Comparison of ENCODE assay signal across 16 cellular contexts in genomic region chr10:76285012-76285411, GRCh38.
DNase-seq lines count a peak whose midpoint lies in the region; FAIRE-seq and TF ChIP-seq lines count a peak whose summit lies in the region.
"Had no signal": no experiment of that assay in that cellular context is flagged by ENCODE, and none has a peak within 500 bp of the region (broad histone marks: within the 10 kb centered on the region; RNA-seq: fewer than 3 reads in every experiment).

No MANE protein-coding gene starts in this region.

- no TSS peak for BruUV-seq in mammary epithelial cell (replicated peaks; lab: Mats Ljungman, UMichigan)

- H4K20me1 ChIP-seq in mammary epithelial cell (ENCODE audit: insufficient read depth, low read length) (no peaks in the 10 kb centered on the region), keratinocyte (ENCODE audit: control insufficient read depth, extremely low read depth, insufficient read depth, low read length) (no peaks in the 10 kb centered on the region)

- H3K4me3 ChIP-seq in AG04450 (ENCODE audit: low read depth, low read length), result no peak overlapping the region
- no peak overlapping the region for H3K4me3 ChIP-seq in mammary epithelial cell (replicated peaks in 1 of 3; ENCODE audit: insufficient read depth in 1 of 3, low read depth in 2 of 3, low read length in 3 of 3)
- H3K4me3 ChIP-seq in keratinocyte (ENCODE audit: control insufficient read depth in 2 of 3, extremely low read depth in 1 of 3, insufficient read depth in 2 of 3, low read depth in 1 of 3, low read length in 3 of 3), result no peak overlapping the region
- H3K4me3 ChIP-seq in effector memory CD4-positive, alpha-beta T cell (ENCODE audit: insufficient read depth, low read depth, low read length, poor library complexity, severe bottlenecking), result no peak overlapping the region
- H3K4me3 ChIP-seq in stomach, result no peak overlapping the region
- H3K4me3 ChIP-seq: smooth muscle cell had no signal

- no peak for TF ChIP-seq EP300 in stomach (IDR thresholded peaks at IDR 0.05)

- H3K9me3 ChIP-seq in AG04450 (ENCODE audit: control insufficient read depth, insufficient read depth, low read length) (0 out of 2 replicates have a peak, but pooled peaks cover 3% of the 10 kb centered on the region), mammary epithelial cell (replicated peaks; ENCODE audit: insufficient read depth, low read length) (no peaks in the 10 kb centered on the region), keratinocyte (ENCODE audit: control insufficient read depth, low read depth, low read length) (peaks cover 4% of the 10 kb centered on the region), stomach (no peaks in the 10 kb centered on the region)
- H3K9me3 ChIP-seq in effector memory CD4-positive, alpha-beta T cell (ENCODE audit: control insufficient read depth, low read length), result no peaks in the 10 kb centered on the region
- H3K9me3 ChIP-seq: neutrophil had no signal

- H2AFZ ChIP-seq in mammary epithelial cell (ENCODE audit: low read depth, low read length) (no peak overlapping the region), keratinocyte (ENCODE audit: control insufficient read depth, low read length) (no peak overlapping the region)

- TF ChIP-seq CTCF in AG04450 (IDR thresholded peaks at IDR 0.05; ENCODE audit: low read depth, low read length), result no peak
- TF ChIP-seq CTCF in mammary epithelial cell (conservative IDR thresholded peaks at IDR 0.05 in 1 of 2, IDR thresholded peaks at IDR 0.05 in 1 of 2; ENCODE audit: extremely low read depth in 1 of 2, insufficient read depth in 1 of 2, low read depth in 1 of 2, low read length in 2 of 2), result no peak
- TF ChIP-seq CTCF in keratinocyte (optimal IDR thresholded peaks at IDR 0.05 in 1 of 3, IDR thresholded peaks at IDR 0.05 in 1 of 3, conservative IDR thresholded peaks at IDR 0.05 in 1 of 3; ENCODE audit: extremely low read depth in 1 of 3, insufficient read depth in 2 of 3, low read length in 3 of 3), result no peak
- TF ChIP-seq CTCF in stomach (IDR thresholded peaks at IDR 0.05), result no peak

- H3K36me3 ChIP-seq in mammary epithelial cell (ENCODE audit: insufficient read depth, low read length) (no peaks in the 10 kb centered on the region), keratinocyte (ENCODE audit: control insufficient read depth in 2 of 2, extremely low read depth in 1 of 2, insufficient read depth in 2 of 2, low read length in 2 of 2) (no peaks in the 10 kb centered on the region), stomach (no peaks in the 10 kb centered on the region)
- H3K36me3 ChIP-seq in effector memory CD4-positive, alpha-beta T cell (ENCODE audit: control insufficient read depth, insufficient read depth, low read length), result no peaks in the 10 kb centered on the region
- H3K36me3 ChIP-seq: neutrophil, WERI-Rb-1 had no signal

- H3K4me1 ChIP-seq in mammary epithelial cell (ENCODE audit: insufficient read depth, low read length) (peaks cover 4% of the 10 kb centered on the region), keratinocyte (ENCODE audit: control insufficient read depth, extremely low read depth, insufficient read depth, low read length) (no peaks in the 10 kb centered on the region), stomach (peaks cover 0 to 23% (median 10%) of the 10 kb centered on the region in 4 donors)
- no peaks in the 10 kb centered on the region for H3K4me1 ChIP-seq in effector memory CD4-positive, alpha-beta T cell (ENCODE audit: control insufficient read depth, insufficient read depth, low read length, poor library complexity, severe bottlenecking)

- no peaks in the 10 kb centered on the region for H3K79me2 ChIP-seq in mammary epithelial cell (ENCODE audit: insufficient read depth, low read length)
- no peaks in the 10 kb centered on the region for H3K79me2 ChIP-seq in keratinocyte (ENCODE audit: control insufficient read depth, insufficient read depth, low read length)

- no peak for TF ChIP-seq POLR2A in stomach (IDR thresholded peaks at IDR 0.05)

- FAIRE-seq in keratinocyte (lab: Jason Lieb, UNC), result peak; percentile 32
- FAIRE-seq: GM18507 had no signal

- H3K27me3 ChIP-seq in AG04450 (ENCODE audit: control insufficient read depth, insufficient read depth, low read length) (no peaks in the 10 kb centered on the region), mammary epithelial cell (ENCODE audit: insufficient read depth, low read length) (no peaks in the 10 kb centered on the region), keratinocyte (ENCODE audit: control insufficient read depth, extremely low read depth, insufficient read depth, low read length) (no peaks in the 10 kb centered on the region), stomach (no peaks in the 10 kb centered on the region)
- H3K27me3 ChIP-seq in effector memory CD4-positive, alpha-beta T cell (replicated peaks; ENCODE audit: control insufficient read depth, insufficient read depth, low read length, poor library complexity, severe bottlenecking), result no peaks in the 10 kb centered on the region

- POLR2A ChIA-PET in AG04450 (lab: Yijun Ruan, JAX), result interaction anchor here (0.6 to 1.1 kb wide), 4 partner anchors 33 to 883 kb away, joined by 3 to 7 read pairs (median 4); partner anchors contain the start of gene ZNF503

- DNase-seq in AG04450 (ENCODE audit: low read depth, low spot score) (peak; percentile 45), HS-5 (ENCODE audit: low read depth) (peak; percentile 86), mammary epithelial cell (peak; percentile 66), keratinocyte (ENCODE audit: low read depth, low spot score) (peak; percentile 9), putamen (ENCODE audit: low spot score) (no peak), stomach (no peak), COLO829 (ENCODE audit: low spot score) (no peak)
- no peak for DNase-seq in effector memory CD4-positive, alpha-beta T cell
- DNase-seq: activated naive CD4-positive, alpha-beta T cell treated with anti-CD3 and anti-CD28 coated beads, Interleukin-2, amount 10 ng/mL, durations not matched to agents 7 days and 5 days; H7; mesendoderm; NCI-H2171; WERI-Rb-1 had no signal

- 40% methylated on average over 1 of the region's 1 CpG for WGBS in mammary epithelial cell (ENCODE audit: low coverage, missing lambda C conversion rate)
- 63 to 81% (median 74%) methylated on average over 1 of the region's 1 CpG for WGBS in stomach, 5 donors

- H3K4me2 ChIP-seq in mammary epithelial cell (ENCODE audit: insufficient read depth, low read depth, low read length), result no peak overlapping the region
- H3K4me2 ChIP-seq in keratinocyte (ENCODE audit: control insufficient read depth, extremely low read depth, insufficient read depth, low read depth, low read length), result no peak overlapping the region
- H3K4me2 ChIP-seq: smooth muscle cell had no signal

- dilution Hi-C loops in mammary epithelial cell (cut with HindIII; ENCODE audit: low sequenced_read_pairs), result no loop called here
- dilution Hi-C loops in keratinocyte (cut with MboI; ENCODE audit: extremely low pct_ligation_motif_present, low sequenced_read_pairs), result no loop called here

- H3K9ac ChIP-seq in mammary epithelial cell (ENCODE audit: insufficient read depth, low read length) (no peak overlapping the region), keratinocyte (ENCODE audit: control insufficient read depth, extremely low read depth, insufficient read depth, low read length) (no peak overlapping the region)

- H3K9me1 ChIP-seq in keratinocyte (ENCODE audit: control insufficient read depth, extremely low read depth, insufficient read depth, low read length), result no peaks in the 10 kb centered on the region

- intact Hi-C loops in mammary epithelial cell (cut with micrococcal nuclease) (no loop called here), stomach (cut with DNase I; ENCODE audit: low total_unique reads) (no loop called here)

- in situ Hi-C loops in mammary epithelial cell (cut with MboI; ENCODE audit: low sequenced_read_pairs in 2 of 2), result no loop called here

- H3K27ac ChIP-seq in AG04450 (ENCODE audit: low read depth, low read length) (no peak overlapping the region), mammary epithelial cell (ENCODE audit: insufficient read depth, low read depth, low read length) (no peak overlapping the region), keratinocyte (ENCODE audit: control insufficient read depth, insufficient read depth, low read length) (no peak overlapping the region), stomach (no peak overlapping the region)
- no peak overlapping the region for H3K27ac ChIP-seq in effector memory CD4-positive, alpha-beta T cell (ENCODE audit: insufficient read depth, low read length, poor library complexity, severe bottlenecking)
- H3K27ac ChIP-seq: neutrophil, WERI-Rb-1 had no signal

- CTCF ChIA-PET in AG04450 (lab: Charles Lee) (interaction anchor here (1.1 kb wide), 1 partner anchor 261 kb away, joined by 3 read pairs; no protein-coding TSS in a partner anchor), mammary epithelial cell (lab: Charles Lee; ENCODE audit: low non-redundant PET) (no interaction called here)

Comparison
In these comparisons a context has a peak if more than half of its experiments do, and no peak if none do; other contexts are left out.
1. DNase-seq: peak in AG04450 (single experiment), HS-5 (single experiment), mammary epithelial cell (single experiment) and keratinocyte (single experiment); none in effector memory CD4-positive, alpha-beta T cell (0 of 3), putamen (single experiment), stomach (single experiment) and COLO829 (single experiment).